7 cellular contexts compared by ENCODE assay signal in genomic region chr5:76542887-76543690, GRCh38.
DNase-seq lines count a peak whose midpoint lies in the region; ATAC-seq and TF ChIP-seq lines count a peak whose summit lies in the region.

No MANE protein-coding gene starts in this region.

- no peaks in the 10 kb centered on the region for H3K79me2 ChIP-seq in neural progenitor cell (ENCODE audit: low read depth)

- no peak for TF ChIP-seq CTCF in BE2C (IDR thresholded peaks at IDR 0.05; ENCODE audit: low read depth, low read length)
- no peak for TF ChIP-seq CTCF in neural progenitor cell (IDR thresholded peaks at IDR 0.05)

- H3K27me3 Mint-ChIP-seq in activated T-helper 17 cell treated with anti-CD3 and anti-CD28 coated beads, Interleukin-2, amount 50 U/mL, for 72 hours: no peaks in the 10 kb centered on the region
- no peaks in the 10 kb centered on the region for H3K27me3 Mint-ChIP-seq in stimulated activated naive CD8-positive, alpha-beta T cell treated with anti-CD3 and anti-CD28 coated beads, Interleukin-15, amount 100 ng/mL, for 72 hours
- no peaks in the 10 kb centered on the region for H3K27me3 Mint-ChIP-seq in neural progenitor cell (ENCODE audit: insufficient read depth, low read depth)

- ATAC-seq in activated T-helper 17 cell treated with anti-CD3 and anti-CD28 coated beads, Interleukin-2, amount 50 U/mL, for 72 hours (replicated peaks): peak; percentile 54
- ATAC-seq in stimulated activated naive CD8-positive, alpha-beta T cell treated with anti-CD3 and anti-CD28 coated beads, Interleukin-15, amount 100 ng/mL, for 72 hours: peak; percentile 68

- peaks cover 60% of the 10 kb centered on the region for H3K4me1 Mint-ChIP-seq in activated T-helper 17 cell treated with anti-CD3 and anti-CD28 coated beads, Interleukin-2, amount 50 U/mL, for 72 hours
- H3K4me1 Mint-ChIP-seq in stimulated activated naive CD8-positive, alpha-beta T cell treated with anti-CD3 and anti-CD28 coated beads, Interleukin-15, amount 100 ng/mL, for 72 hours: peaks cover 81% of the 10 kb centered on the region
- H3K4me1 Mint-ChIP-seq in neural progenitor cell: peaks cover 16% of the 10 kb centered on the region

- H4K20me1 ChIP-seq in neural progenitor cell (ENCODE audit: low read depth): no peaks in the 10 kb centered on the region

- WGBS in mesodermal cell (ENCODE audit: insufficient coverage in 2 of 2), 2 experiments: 85 to 91% methylated on average over 9 to 13 of the region's 13 CpGs

- peak overlapping the region; percentile 45 for H3K27ac ChIP-seq in mesodermal cell (ENCODE audit: low read depth, low read length, severe bottlenecking)
- H3K27ac ChIP-seq in neural progenitor cell: no peak overlapping the region

- peaks cover 5% of the 10 kb centered on the region for H3K9me3 ChIP-seq in mesodermal cell (ENCODE audit: control insufficient read depth, low read length)
- H3K9me3 ChIP-seq in BE2C: no peaks in the 10 kb centered on the region
- no peaks in the 10 kb centered on the region for H3K9me3 ChIP-seq in neural progenitor cell (ENCODE audit: low read depth)

- no peaks in the 10 kb centered on the region for H3F3A ChIP-seq in neural progenitor cell (ENCODE audit: low read depth)

- peak overlapping the region; percentile 92 for H3K4me3 Mint-ChIP-seq in activated T-helper 17 cell treated with anti-CD3 and anti-CD28 coated beads, Interleukin-2, amount 50 U/mL, for 72 hours
- H3K4me3 Mint-ChIP-seq in stimulated activated naive CD8-positive, alpha-beta T cell treated with anti-CD3 and anti-CD28 coated beads, Interleukin-15, amount 100 ng/mL, for 72 hours: peak overlapping the region; percentile 64 to 80
- H3K4me3 Mint-ChIP-seq in neural progenitor cell: no peak overlapping the region

- peaks cover 17% of the 10 kb centered on the region for H3K36me3 Mint-ChIP-seq in activated T-helper 17 cell treated with anti-CD3 and anti-CD28 coated beads, Interleukin-2, amount 50 U/mL, for 72 hours (ENCODE audit: low read depth)
- H3K36me3 Mint-ChIP-seq in neural progenitor cell: no peaks in the 10 kb centered on the region

- no peak overlapping the region for H3K9ac ChIP-seq in neural progenitor cell

- H3K36me3 ChIP-seq in mesodermal cell (ENCODE audit: control insufficient read depth, insufficient read depth, low read length) (no peaks in the 10 kb centered on the region), BE2C (no peaks in the 10 kb centered on the region), neural progenitor cell (no peaks in the 10 kb centered on the region)

- H3K9me3 Mint-ChIP-seq in activated T-helper 17 cell treated with anti-CD3 and anti-CD28 coated beads, Interleukin-2, amount 50 U/mL, for 72 hours: no peaks in the 10 kb centered on the region
- H3K9me3 Mint-ChIP-seq in stimulated activated naive CD8-positive, alpha-beta T cell treated with anti-CD3 and anti-CD28 coated beads, Interleukin-15, amount 100 ng/mL, for 72 hours: no peaks in the 10 kb centered on the region
- H3K9me3 Mint-ChIP-seq in neural progenitor cell: no peaks in the 10 kb centered on the region

- H2AFZ ChIP-seq in neural progenitor cell (replicated peaks): no peak overlapping the region

- H3K4me3 ChIP-seq in mesodermal cell (ENCODE audit: extremely low read depth, insufficient read depth, low read length, poor library complexity, severe bottlenecking): no peak overlapping the region
- H3K4me3 ChIP-seq in BE2C (ENCODE audit: low read depth, low read length): no peak overlapping the region
- no peak overlapping the region for H3K4me3 ChIP-seq in neural progenitor cell

- peak overlapping the region; percentile 99 for H3K27ac Mint-ChIP-seq in activated T-helper 17 cell treated with anti-CD3 and anti-CD28 coated beads, Interleukin-2, amount 50 U/mL, for 72 hours
- H3K27ac Mint-ChIP-seq in stimulated activated naive CD8-positive, alpha-beta T cell treated with anti-CD3 and anti-CD28 coated beads, Interleukin-15, amount 100 ng/mL, for 72 hours: peak overlapping the region; percentile 95 to 96
- H3K27ac Mint-ChIP-seq in neural progenitor cell: no peak overlapping the region

- H3K4me1 ChIP-seq in mesodermal cell (ENCODE audit: control insufficient read depth, insufficient read depth, low read length, poor library complexity, severe bottlenecking): peaks cover 5% of the 10 kb centered on the region
- H3K4me1 ChIP-seq in BE2C: no peaks in the 10 kb centered on the region
- H3K4me1 ChIP-seq in neural progenitor cell: no peaks in the 10 kb centered on the region

- H3K27me3 ChIP-seq in BE2C: no peaks in the 10 kb centered on the region
- H3K27me3 ChIP-seq in neural progenitor cell: no peaks in the 10 kb centered on the region

- DNase-seq in T follicular helper cell (ENCODE audit: low read depth) (peak; percentile 51), BE2C (no peak), NCI-H2227 treated with DMSO at 0.1 percent for 48 hours (lab: John Stamatoyannopoulos, UW) (no peak), neural progenitor cell (ENCODE audit: low spot score) (no peak)
- peak; percentile 42 to 63 for DNase-seq in stimulated activated naive CD8-positive, alpha-beta T cell treated with anti-CD3 and anti-CD28 coated beads, Interleukin-15, amount 100 ng/mL, for 72 hours

- no peak overlapping the region for H3K4me2 ChIP-seq in neural progenitor cell

Comparison
In these comparisons a context has a peak if more than half of its experiments do, and no peak if none do; other contexts are left out.
1. DNase-seq: peak in T follicular helper cell (single experiment) and stimulated activated naive CD8-positive, alpha-beta T cell treated with anti-CD3 and anti-CD28 coated beads, Interleukin-15, amount 100 ng/mL, for 72 hours (2 of 2); none in BE2C (single experiment), NCI-H2227 treated with DMSO at 0.1 percent for 48 hours (single experiment) and neural progenitor cell (single experiment).